In genomic region chr2:45643543-45644542, GRCh38 we compare ENCODE assay signal across 7 cellular contexts. TPM values are rescaled to one million over a fixed set of nuclear protein-coding genes. Genes with fewer than 3 reads are reported as not detected.
A peak's percentile ranks its signal among the peaks of the same experiment; 100 is the strongest.
DNase-seq lines count a peak whose midpoint lies in the region; ATAC-seq and TF ChIP-seq lines count a peak whose summit lies in the region.

No MANE protein-coding gene starts in this region.

- DNase-seq in NCI-H2029 treated with DMSO at 0.1 percent for 48 hours (lab: John Stamatoyannopoulos, UW) (peak; percentile 14), dermis blood vessel endothelial cell (peak; percentile 76), right lobe of liver (peak; percentile 77 to 82 (median 78))
- peak; percentile 71 to 72 for DNase-seq in activated CD4-positive, alpha-beta T cell treated with anti-CD3 and anti-CD28 coated beads for 4 hours
- peak; percentile 79 for DNase-seq in stimulated activated CD4-positive, alpha-beta T cell treated with anti-CD3 and anti-CD28 coated beads, Interleukin-4, amount 100 ng/mL, for 1 hour

- TF ChIP-seq CTCF in GM12872 (IDR thresholded peaks at IDR 0.05; ENCODE audit: insufficient read depth, low read depth, low read length) = peak; percentile 83
- TF ChIP-seq CTCF in right lobe of liver (IDR thresholded peaks at IDR 0.05) = peak; percentile 86 to 99 (median 96)

- peaks cover 0 to 10% (median 5%) of the 10 kb centered on the region in 4 donors for H3K4me1 ChIP-seq in right lobe of liver

- no peaks in the 10 kb centered on the region for H3K27me3 ChIP-seq in right lobe of liver

- no peaks in the 10 kb centered on the region for H3K9me3 ChIP-seq in right lobe of liver

- H3K27ac ChIP-seq in right lobe of liver = peak overlapping the region in 2 of 3 donors; percentile 39 to 54

- peak; percentile 75 for ATAC-seq in HG02610 (IDR thresholded peaks at IDR 0.05; ENCODE audit: unreplicated experiment)
- peak; percentile 95 to 99 (median 98) for ATAC-seq in right lobe of liver

- H3K4me3 ChIP-seq in right lobe of liver = peak overlapping the region; percentile 61 to 67 (median 62)

- intact Hi-C loops in right lobe of liver (cut with DNase I) = loop anchor here (5.0 to 10.0 kb wide), 3 partner anchors 131 to 293 kb away; no protein-coding TSS in a partner anchor

- no peak for TF ChIP-seq POLR2A in right lobe of liver (IDR thresholded peaks at IDR 0.05)

- H3K36me3 ChIP-seq in right lobe of liver = no peaks in the 10 kb centered on the region

- 17% methylated on average over 17 of the region's 49 CpGs for WGBS in right lobe of liver (ENCODE audit: insufficient coverage, low coverage, low lambda C conversion rate, missing lambda C conversion rate)

RNA-seq across cellular contexts. Expression of gene PRKCE, which starts 7.6 kb away (rescaled TPM):
- total RNA-seq in dermis blood vessel endothelial cell = 46.5 and 52.8 TPM in 2 replicates
- total RNA-seq in right lobe of liver = 10 to 100 TPM in 4 of 6 experiments, 1 to 10 TPM in 2; 5.2 to 18.8 (median 11.0) TPM

RNA-seq across cellular contexts. Expression of gene SRBD1, which starts 32.8 kb away (rescaled TPM):
- total RNA-seq in dermis blood vessel endothelial cell (18.0 and 27.5 TPM in 2 replicates), right lobe of liver (10 to 100 TPM in 2 of 6 experiments, 1 to 10 TPM in 4; 7.4 to 14.1 (median 9.4) TPM)

Comparison
In these comparisons a context has a peak if more than half of its experiments do, and no peak if none do; other contexts are left out.
1. Peak in every context shown above with its lines: DNase-seq, ATAC-seq, H3K4me3 ChIP-seq and H3K27ac ChIP-seq.
2. DNase-seq: peak in every context shown above with its lines; median percentile 79 in stimulated activated CD4-positive, alpha-beta T cell treated with anti-CD3 and anti-CD28 coated beads, Interleukin-4, amount 100 ng/mL, for 1 hour; 78 in right lobe of liver; 76 in dermis blood vessel endothelial cell; 72 in activated CD4-positive, alpha-beta T cell treated with anti-CD3 and anti-CD28 coated beads for 4 hours; 14 in NCI-H2029 treated with DMSO at 0.1 percent for 48 hours.